ENCODE assay signal across 17 cellular contexts in the genomic region with DNA sequence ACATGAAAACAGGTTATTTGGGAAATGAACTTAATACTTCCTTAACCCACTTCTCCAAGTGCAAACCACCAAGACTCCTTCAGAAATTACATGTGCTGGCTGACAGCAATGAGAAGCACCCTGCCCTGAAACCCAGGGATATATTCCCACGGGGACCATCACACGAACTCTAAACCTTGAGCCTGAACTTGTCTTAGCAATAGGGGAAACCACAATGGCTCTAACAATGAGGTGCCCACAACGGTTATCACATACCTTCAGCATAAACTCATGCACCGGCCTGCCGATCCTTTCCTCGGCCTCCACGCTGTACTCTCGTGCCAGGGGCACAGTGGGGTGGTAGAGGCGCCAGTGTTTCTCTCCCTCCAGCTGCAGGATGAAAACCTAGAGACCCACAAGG. TPM values are rescaled to one million over a fixed set of nuclear protein-coding genes. Genes with fewer than 3 reads are reported as not detected.
A peak's percentile ranks its signal among the peaks of the same experiment; 100 is the strongest.
DNase-seq lines count a peak whose midpoint lies in the region; ATAC-seq and TF ChIP-seq lines count a peak whose summit lies in the region.
"Had no signal": no experiment of that assay in that cellular context is flagged by ENCODE, and none has a peak within 500 bp of the region (broad histone marks: within the 10 kb centered on the region; RNA-seq: fewer than 3 reads in every experiment).

No MANE protein-coding gene starts in this region.

- H3K27me3 ChIP-seq in Loucy (ENCODE audit: insufficient read depth, low read length, poor library complexity, severe bottlenecking) = no peaks in the 10 kb centered on the region
- no peaks in the 10 kb centered on the region for H3K27me3 ChIP-seq in thyroid gland
- no peaks in the 10 kb centered on the region for H3K27me3 ChIP-seq in Karpas-422 (ENCODE audit: low read length)
- H3K27me3 ChIP-seq in A673 (replicated peaks; ENCODE audit: insufficient read depth, low read depth, low read length, poor library complexity) = no peaks in the 10 kb centered on the region
- H3K27me3 ChIP-seq: SJSA1 had no signal

- H3K4me2 ChIP-seq in Loucy (ENCODE audit: low read depth, low read length, poor library complexity, severe bottlenecking) (peak overlapping the region; percentile 23), Karpas-422 (ENCODE audit: low read depth, low read length, poor library complexity, severe bottlenecking) (no peak overlapping the region)
- H3K4me2 ChIP-seq: KMS-11, PC-9 had no signal

- ATAC-seq in HG02981 (IDR thresholded peaks at IDR 0.05; ENCODE audit: unreplicated experiment) = no peak
- ATAC-seq: HepG2 had no signal

- WGBS in thyroid gland, 2 donors = 93 to 94% methylated on average over 9 of the region's 9 CpGs

- peak overlapping the region; percentile 32; the same call in 1 of the 2 replicates for H2AFZ ChIP-seq in Loucy (ENCODE audit: low read length)
- no peak overlapping the region for H2AFZ ChIP-seq in Karpas-422 (ENCODE audit: low read length)
- H2AFZ ChIP-seq: PC-9 had no signal

- H3K9ac ChIP-seq in Loucy (ENCODE audit: low read depth, low read length, poor library complexity, severe bottlenecking) (no peak overlapping the region), Karpas-422 (ENCODE audit: low read length) (no peak overlapping the region)
- H3K9ac ChIP-seq: KMS-11 had no signal

- peak; percentile 38 for DNase-seq in DMS79 (lab: John Stamatoyannopoulos, UW)
- DNase-seq in glomerular visceral epithelial cell (ENCODE audit: extremely low spot score) = peak; percentile 40
- no peak for DNase-seq in thyroid gland
- DNase-seq in Karpas-422 = no peak
- no peak for DNase-seq in A673 (ENCODE audit: low spot score)
- DNase-seq: C1 segment of cervical spinal cord, DMS 273 treated with DMSO at 0.1 percent for 48 hours, NCI-H1417, NCI-H1930, NCI-H2171 treated with DMSO at 0.1 percent for 48 hours, NCI-H774, PC-9 had no signal

- TF ChIP-seq CTCF in Loucy (conservative IDR thresholded peaks at IDR 0.05; ENCODE audit: low read length) = no peak
- TF ChIP-seq CTCF in thyroid gland (IDR thresholded peaks at IDR 0.05) = no peak
- TF ChIP-seq CTCF in A673 (conservative IDR thresholded peaks at IDR 0.05; ENCODE audit: low read depth, low read length) = no peak

- peak overlapping the region; percentile 1 for H3K4me3 ChIP-seq in Loucy (ENCODE audit: low read length, poor library complexity, severe bottlenecking)
- H3K4me3 ChIP-seq in thyroid gland (replicated peaks in 1 of 3) = no peak overlapping the region
- no peak overlapping the region for H3K4me3 ChIP-seq in Karpas-422 (ENCODE audit: low read length)
- no peak overlapping the region for H3K4me3 ChIP-seq in A673 (ENCODE audit: low read depth, low read length, poor library complexity, severe bottlenecking)
- H3K4me3 ChIP-seq: PC-9, SJSA1 had no signal

- H3K79me2 ChIP-seq in Loucy (ENCODE audit: insufficient read depth, low read length) (peaks cover 8% of the 10 kb centered on the region; the same call in 1 of the 2 replicates), Karpas-422 (ENCODE audit: low read length) (peaks cover 51% of the 10 kb centered on the region)

- POLR2A ChIA-PET in A673 (lab: Charles Lee; ENCODE audit: low non-redundant PET) = no interaction called here

- CTCF ChIA-PET in A673 (lab: Charles Lee) = no interaction called here

- peaks cover 15% of the 10 kb centered on the region for H3K4me1 ChIP-seq in Loucy (ENCODE audit: insufficient read depth, low read length, poor library complexity, severe bottlenecking)
- peaks cover 56 to 64% of the 10 kb centered on the region in 2 donors for H3K4me1 ChIP-seq in thyroid gland
- H3K4me1 ChIP-seq in Karpas-422 (ENCODE audit: low read length) = no peaks in the 10 kb centered on the region
- peaks cover 12% of the 10 kb centered on the region for H3K4me1 ChIP-seq in A673 (ENCODE audit: insufficient read depth, low read length, poor library complexity, severe bottlenecking)

- H3K9me2 ChIP-seq in Loucy (replicated peaks; ENCODE audit: low read depth, low read length) (no peaks in the 10 kb centered on the region), Karpas-422 (replicated peaks; ENCODE audit: insufficient read depth, low read length) (no peaks in the 10 kb centered on the region)

- no TSS peak for BruUV-seq in A673 (replicated peaks; lab: Mats Ljungman, UMichigan)

- TF ChIP-seq POLR2A in thyroid gland (IDR thresholded peaks at IDR 0.05) = no peak

- H3K27ac ChIP-seq in thyroid gland (peak overlapping the region; percentile 61 to 85 (median 84)), Karpas-422 (ENCODE audit: low read length) (no peak overlapping the region), A673 (ENCODE audit: low read depth, low read length, poor library complexity, severe bottlenecking) (no peak overlapping the region)
- H3K27ac ChIP-seq: KMS-11, PC-9, SJSA1 had no signal

- H4K20me1 ChIP-seq in Loucy (ENCODE audit: insufficient read depth, low read length, poor library complexity, severe bottlenecking) (no peaks in the 10 kb centered on the region), Karpas-422 (ENCODE audit: insufficient read depth, low read depth, low read length) (0 out of 2 replicates have a peak, but pooled peaks cover 9% of the 10 kb centered on the region)

- intact Hi-C loops in thyroid gland (cut with DNase I) (no loop called here), A673 (cut with micrococcal nuclease; ENCODE audit: unreplicated experiment) (no loop called here)

- H3F3A ChIP-seq in Loucy (ENCODE audit: low read depth) = no peaks in the 10 kb centered on the region

- H3K9me3 ChIP-seq in Loucy (ENCODE audit: insufficient read depth, low read depth, low read length) (no peaks in the 10 kb centered on the region), thyroid gland (no peaks in the 10 kb centered on the region), Karpas-422 (ENCODE audit: low read length) (no peaks in the 10 kb centered on the region), A673 (ENCODE audit: low read depth, low read length, poor library complexity, severe bottlenecking) (no peaks in the 10 kb centered on the region)
- H3K9me3 ChIP-seq: SJSA1 had no signal

- H3K36me3 ChIP-seq in Loucy (ENCODE audit: insufficient read depth, low read length) (peaks cover 16% of the 10 kb centered on the region; the same call in 1 of the 2 replicates), thyroid gland (peaks cover 8 to 9% of the 10 kb centered on the region in 2 donors), Karpas-422 (ENCODE audit: insufficient read depth, low read length) (peaks cover 51% of the 10 kb centered on the region; the same call in 1 of the 2 replicates), A673 (ENCODE audit: insufficient read depth, low read length, poor library complexity, severe bottlenecking) (no peaks in the 10 kb centered on the region)

RNA-seq across cellular contexts. Expression of a gene that starts 13.4 kb away (rescaled TPM):
- total RNA-seq in thyroid gland (100 to 1,000 TPM in 2 of 4 donors, 10 to 100 TPM in 2; 61.6 to 109 (median 89.9) TPM), A673 (2021) (28.4 and 29.1 TPM in 2 replicates)
- 53.1 and 55.6 TPM in 2 replicates for total RNA-seq in Karpas-422 (2014; rRNA removed; shearing (Covaris generic); ENCODE audit: low replicate concordance)

Comparison
In these comparisons a context has a peak if more than half of its experiments do, and no peak if none do; other contexts are left out.
1. DNase-seq: peak in DMS79 (single experiment) and glomerular visceral epithelial cell (single experiment); none in thyroid gland (0 of 2), Karpas-422 (single experiment) and A673 (single experiment).
2. H3K27ac ChIP-seq: peak in thyroid gland (3 of 3); none in Karpas-422 (single experiment) and A673 (single experiment).